ENCODE assay signal across 18 cellular contexts in the genomic region with DNA sequence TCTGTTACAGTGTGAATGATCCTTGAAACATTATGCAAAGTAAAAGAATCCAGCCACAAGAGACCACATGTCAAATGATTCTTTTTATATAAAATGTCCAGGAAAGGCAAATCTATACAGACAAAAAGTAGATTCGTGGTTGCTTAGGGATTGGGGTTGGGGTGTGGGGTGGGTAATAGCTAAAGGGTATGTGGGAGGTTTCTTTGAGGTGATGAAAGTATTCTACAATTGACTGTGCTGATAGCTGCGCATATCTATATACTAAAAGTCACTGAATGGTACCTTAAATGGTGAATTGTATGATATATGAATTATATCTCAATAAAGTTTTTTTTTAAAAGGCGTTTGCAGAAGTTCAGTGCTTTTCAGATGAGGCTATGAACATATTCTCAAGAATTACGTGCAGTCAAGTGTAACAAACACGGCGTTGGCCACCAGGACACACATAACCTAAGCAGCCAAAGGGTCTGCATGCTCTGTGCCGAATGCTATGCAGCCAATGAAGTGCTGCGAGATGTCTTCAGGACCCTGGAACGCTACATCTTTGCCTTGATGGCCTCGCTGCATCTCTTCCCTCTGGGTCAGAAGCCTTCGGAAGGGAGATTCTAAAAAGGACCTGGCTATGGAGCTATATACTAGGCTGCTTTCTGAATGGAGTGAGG.
A peak's percentile ranks its signal among the peaks of the same experiment; 100 is the strongest.
DNase-seq lines count a peak whose midpoint lies in the region; ATAC-seq and TF ChIP-seq lines count a peak whose summit lies in the region.
"Had no signal": no experiment of that assay in that cellular context is flagged by ENCODE, and none has a peak within 500 bp of the region (broad histone marks: within the 10 kb centered on the region; RNA-seq: fewer than 3 reads in every experiment).

No MANE protein-coding gene starts in this region.

- no peak overlapping the region for H3K4me3 Mint-ChIP-seq in activated CD8-positive, alpha-beta T cell treated with anti-CD3 and anti-CD28 coated beads for 36 hours
- no peak overlapping the region for H3K4me3 Mint-ChIP-seq in activated CD8-positive, alpha-beta T cell treated with anti-CD3 and anti-CD28 coated beads, Interleukin-2, amount 10 ng/mL, durations not matched to agents 7 days and 5 days
- peak overlapping the region in 3 of 4 donors; percentile 29 to 86 (median 51) for H3K4me3 Mint-ChIP-seq in IgD-negative memory B cell
- no peak overlapping the region for H3K4me3 Mint-ChIP-seq in activated naive CD8-positive, alpha-beta T cell
- H3K4me3 Mint-ChIP-seq in natural killer cell treated with Interleukin-12 subunit alpha and Interleukin-12 subunit beta and Interleukin-15 and Interleukin-18, amount 100 ng/mL, for 72 hours, result peak overlapping the region; percentile 67
- H3K4me3 Mint-ChIP-seq: WTC11 had no signal

- intact Hi-C loops in activated CD8-positive, alpha-beta T cell treated with anti-CD3 and anti-CD28 coated beads for 36 hours (cut with micrococcal nuclease), result no loop called here

- CTCF ChIA-PET in activated CD8-positive, alpha-beta T cell treated with anti-CD3 and anti-CD28 coated beads for 36 hours (lab: Charles Lee), result interaction anchor here (0.7 to 10.2 kb wide), 14 partner anchors 8 to 140 kb away, joined by 3 to 139 read pairs (median 5); no protein-coding TSS in a partner anchor
- CTCF ChIA-PET in activated CD8-positive, alpha-beta T cell treated with anti-CD3 and anti-CD28 coated beads, Interleukin-2, amount 10 ng/mL, durations not matched to agents 7 days and 5 days (lab: Charles Lee), result interaction anchor here (1.0 to 7.9 kb wide), 8 partner anchors 8 to 140 kb away, joined by 3 to 115 read pairs (median 6); a partner anchor contains a TSS

- POLR2A ChIA-PET in activated CD8-positive, alpha-beta T cell treated with anti-CD3 and anti-CD28 coated beads for 36 hours (lab: Charles Lee), result interaction anchor here (0.9 to 2.1 kb wide), 7 partner anchors 8 to 101 kb away, joined by 3 to 6 read pairs (median 5); no protein-coding TSS in a partner anchor
- POLR2A ChIA-PET in activated CD8-positive, alpha-beta T cell treated with anti-CD3 and anti-CD28 coated beads, Interleukin-2, amount 10 ng/mL, durations not matched to agents 7 days and 5 days (lab: Charles Lee), result interaction anchor here (0.6 kb wide), 1 partner anchor 10 kb away, joined by 4 read pairs; no protein-coding TSS in a partner anchor

- H3K9me3 Mint-ChIP-seq in activated CD8-positive, alpha-beta T cell treated with anti-CD3 and anti-CD28 coated beads for 36 hours, result no peaks in the 10 kb centered on the region
- no peaks in the 10 kb centered on the region for H3K9me3 Mint-ChIP-seq in activated CD8-positive, alpha-beta T cell treated with anti-CD3 and anti-CD28 coated beads, Interleukin-2, amount 10 ng/mL, durations not matched to agents 7 days and 5 days (ENCODE audit: insufficient read depth)
- H3K9me3 Mint-ChIP-seq in IgD-negative memory B cell, result no peaks in the 10 kb centered on the region
- H3K9me3 Mint-ChIP-seq in activated naive CD8-positive, alpha-beta T cell (ENCODE audit: low read depth), result no peaks in the 10 kb centered on the region
- no peaks in the 10 kb centered on the region for H3K9me3 Mint-ChIP-seq in natural killer cell treated with Interleukin-12 subunit alpha and Interleukin-12 subunit beta and Interleukin-15 and Interleukin-18, amount 100 ng/mL, for 72 hours
- H3K9me3 Mint-ChIP-seq: naive B cell, WTC11 had no signal

- H3K27me3 Mint-ChIP-seq in activated CD8-positive, alpha-beta T cell treated with anti-CD3 and anti-CD28 coated beads for 36 hours, result no peaks in the 10 kb centered on the region
- no peaks in the 10 kb centered on the region for H3K27me3 Mint-ChIP-seq in activated CD8-positive, alpha-beta T cell treated with anti-CD3 and anti-CD28 coated beads, Interleukin-2, amount 10 ng/mL, durations not matched to agents 7 days and 5 days (ENCODE audit: low read depth)
- H3K27me3 Mint-ChIP-seq in IgD-negative memory B cell, result no peaks in the 10 kb centered on the region
- H3K27me3 Mint-ChIP-seq in activated naive CD8-positive, alpha-beta T cell, result no peaks in the 10 kb centered on the region
- no peaks in the 10 kb centered on the region for H3K27me3 Mint-ChIP-seq in natural killer cell treated with Interleukin-12 subunit alpha and Interleukin-12 subunit beta and Interleukin-15 and Interleukin-18, amount 100 ng/mL, for 72 hours
- H3K27me3 Mint-ChIP-seq: naive B cell had no signal

- peak overlapping the region; percentile 82 for H3K27ac Mint-ChIP-seq in activated CD8-positive, alpha-beta T cell treated with anti-CD3 and anti-CD28 coated beads for 36 hours
- H3K27ac Mint-ChIP-seq in activated CD8-positive, alpha-beta T cell treated with anti-CD3 and anti-CD28 coated beads, Interleukin-2, amount 10 ng/mL, durations not matched to agents 7 days and 5 days, result no peak overlapping the region
- peak overlapping the region in 1 of 3 donors; percentile 9 for H3K27ac Mint-ChIP-seq in IgD-negative memory B cell
- peak overlapping the region; percentile 80 for H3K27ac Mint-ChIP-seq in activated naive CD8-positive, alpha-beta T cell
- peak overlapping the region in 1 of 2 donors; percentile 48 for H3K27ac Mint-ChIP-seq in natural killer cell treated with Interleukin-12 subunit alpha and Interleukin-12 subunit beta and Interleukin-15 and Interleukin-18, amount 100 ng/mL, for 72 hours
- H3K27ac Mint-ChIP-seq: naive B cell, WTC11 had no signal

- H3K36me3 Mint-ChIP-seq in activated CD8-positive, alpha-beta T cell treated with anti-CD3 and anti-CD28 coated beads for 36 hours (ENCODE audit: low read depth), result peaks cover 21% of the 10 kb centered on the region
- peaks cover 39% of the 10 kb centered on the region for H3K36me3 Mint-ChIP-seq in activated CD8-positive, alpha-beta T cell treated with anti-CD3 and anti-CD28 coated beads, Interleukin-2, amount 10 ng/mL, durations not matched to agents 7 days and 5 days (ENCODE audit: low read depth)
- H3K36me3 Mint-ChIP-seq in IgD-negative memory B cell, result no peaks in the 10 kb centered on the region
- peaks cover 10% of the 10 kb centered on the region for H3K36me3 Mint-ChIP-seq in activated naive CD8-positive, alpha-beta T cell
- H3K36me3 Mint-ChIP-seq in natural killer cell treated with Interleukin-12 subunit alpha and Interleukin-12 subunit beta and Interleukin-15 and Interleukin-18, amount 100 ng/mL, for 72 hours, result no peaks in the 10 kb centered on the region
- H3K36me3 Mint-ChIP-seq: WTC11 had no signal

- peaks cover 67% of the 10 kb centered on the region for H3K4me1 Mint-ChIP-seq in activated CD8-positive, alpha-beta T cell treated with anti-CD3 and anti-CD28 coated beads for 36 hours (ENCODE audit: low read depth)
- H3K4me1 Mint-ChIP-seq in activated CD8-positive, alpha-beta T cell treated with anti-CD3 and anti-CD28 coated beads, Interleukin-2, amount 10 ng/mL, durations not matched to agents 7 days and 5 days (ENCODE audit: low read depth), result peaks cover 79% of the 10 kb centered on the region
- H3K4me1 Mint-ChIP-seq in IgD-negative memory B cell, result peaks cover 30 to 48% (median 34%) of the 10 kb centered on the region in 3 donors
- H3K4me1 Mint-ChIP-seq in activated naive CD8-positive, alpha-beta T cell (ENCODE audit: low read depth), result peaks cover 88% of the 10 kb centered on the region
- H3K4me1 Mint-ChIP-seq in natural killer cell treated with Interleukin-12 subunit alpha and Interleukin-12 subunit beta and Interleukin-15 and Interleukin-18, amount 100 ng/mL, for 72 hours (ENCODE audit: low read depth in 2 of 2), result peaks cover 31 to 70% of the 10 kb centered on the region in 2 donors

- no peak for DNase-seq in activated CD8-positive, alpha-beta T cell treated with anti-CD3 and anti-CD28 coated beads for 36 hours
- no peak for DNase-seq in activated CD8-positive, alpha-beta T cell treated with anti-CD3 and anti-CD28 coated beads, Interleukin-2, amount 10 ng/mL, durations not matched to agents 7 days and 5 days
- DNase-seq in natural killer cell treated with Interleukin-12 subunit alpha and Interleukin-12 subunit beta and Interleukin-15 and Interleukin-18, amount 100 ng/mL, for 72 hours (ENCODE audit: low spot score), result no peak
- no peak for DNase-seq in stimulated activated CD4-positive, alpha-beta T cell treated with anti-CD3 and anti-CD28 coated beads, Interleukin-4, amount 100 ng/mL, for 1 hour
- no peak for DNase-seq in cerebellar cortex (ENCODE audit: low spot score)
- DNase-seq: ACHN; amniotic stem cell; cortex of kidney; esophagus squamous epithelium; hippocampal formation; left ventricle myocardium inferior; naive B cell; right cardiac atrium; stimulated activated naive CD4-positive, alpha-beta T cell had no signal

- TF ChIP-seq CTCF in activated CD8-positive, alpha-beta T cell treated with anti-CD3 and anti-CD28 coated beads for 36 hours (IDR thresholded peaks at IDR 0.05), result no peak

- ATAC-seq in activated CD8-positive, alpha-beta T cell treated with anti-CD3 and anti-CD28 coated beads for 36 hours, result peak; percentile 33
- no peak for ATAC-seq in activated CD8-positive, alpha-beta T cell treated with anti-CD3 and anti-CD28 coated beads, Interleukin-2, amount 10 ng/mL, durations not matched to agents 7 days and 5 days
- ATAC-seq in natural killer cell treated with Interleukin-12 subunit alpha and Interleukin-12 subunit beta and Interleukin-15 and Interleukin-18, amount 100 ng/mL, for 72 hours, result no peak
- ATAC-seq in HG03342 (IDR thresholded peaks at IDR 0.05; ENCODE audit: unreplicated experiment), result no peak
- ATAC-seq: right cardiac atrium, WTC11 had no signal

Comparison
In these comparisons a context has a peak if more than half of its experiments do, and no peak if none do; other contexts are left out.
1. H3K4me3 Mint-ChIP-seq: peak in IgD-negative memory B cell (3 of 4) and natural killer cell treated with Interleukin-12 subunit alpha and Interleukin-12 subunit beta and Interleukin-15 and Interleukin-18, amount 100 ng/mL, for 72 hours (single experiment); none in activated CD8-positive, alpha-beta T cell treated with anti-CD3 and anti-CD28 coated beads for 36 hours (single experiment), activated CD8-positive, alpha-beta T cell treated with anti-CD3 and anti-CD28 coated beads, Interleukin-2, amount 10 ng/mL, durations not matched to agents 7 days and 5 days (single experiment) and activated naive CD8-positive, alpha-beta T cell (single experiment).